In genomic region chr1:15847893-15848142, GRCh38 we compare ENCODE assay signal across 8 cellular contexts. TPM values are rescaled to one million over a fixed set of nuclear protein-coding genes. Genes with fewer than 3 reads are reported as not detected.
A peak's percentile ranks its signal among the peaks of the same experiment; 100 is the strongest.
DNase-seq lines count a peak whose midpoint lies in the region; FAIRE-seq and TF ChIP-seq lines count a peak whose summit lies in the region.

No MANE protein-coding gene starts in this region.

- H3K27ac ChIP-seq in liver (ENCODE audit: low read depth in 1 of 2, low read length in 2 of 2) (peak overlapping the region; percentile 98), thymus (ENCODE audit: low read depth) (peak overlapping the region; percentile 96)

- H3K9ac ChIP-seq in adipocyte (ENCODE audit: low read length) (peak overlapping the region; percentile 98), liver (ENCODE audit: low read depth in 1 of 2, low read length in 2 of 2) (peak overlapping the region in 1 of 2 donors; percentile 99)

- FAIRE-seq in RCC 7860 (lab: Jason Lieb, UNC), result no peak

- H3K36me3 Mint-ChIP-seq in activated CD4-positive, alpha-beta T cell treated with anti-CD3 and anti-CD28 coated beads, Interleukin-2, amount 10 ng/mL, durations not matched to agents 7 days and 5 days (ENCODE audit: low read depth), result peaks cover 14% of the 10 kb centered on the region

- H3K9me3 Mint-ChIP-seq in activated CD4-positive, alpha-beta T cell treated with anti-CD3 and anti-CD28 coated beads, Interleukin-2, amount 10 ng/mL, durations not matched to agents 7 days and 5 days, result no peaks in the 10 kb centered on the region

- POLR2A ChIA-PET in activated CD4-positive, alpha-beta T cell treated with anti-CD3 and anti-CD28 coated beads, Interleukin-2, amount 10 ng/mL, durations not matched to agents 7 days and 5 days (lab: Charles Lee), result interaction anchor here (0.7 to 1.0 kb wide), 3 partner anchors 14 to 39 kb away, joined by 3 to 5 read pairs (median 3); no protein-coding TSS in a partner anchor

- no peaks in the 10 kb centered on the region for H3K36me3 ChIP-seq in adipocyte (ENCODE audit: control insufficient read depth, insufficient read depth, low read length, severe bottlenecking)
- H3K36me3 ChIP-seq in liver (ENCODE audit: control insufficient read depth in 4 of 4, insufficient read depth in 3 of 4, low read depth in 1 of 4, low read length in 3 of 4), result no peaks in the 10 kb centered on the region
- no peaks in the 10 kb centered on the region for H3K36me3 ChIP-seq in thymus (ENCODE audit: control insufficient read depth, insufficient read depth)

- no peak for DNase-seq in activated CD4-positive, alpha-beta T cell treated with anti-CD3 and anti-CD28 coated beads, Interleukin-2, amount 10 ng/mL, durations not matched to agents 7 days and 5 days
- no peak for DNase-seq in activated CD4-positive, alpha-beta T cell treated with anti-CD3 and anti-CD28 coated beads, Interleukin-2, amount 50 U/mL, for 4 hours
- no peak for DNase-seq in adipocyte (ENCODE audit: low read depth)
- DNase-seq in DMS79 treated with DMSO at 0.1 percent for 48 hours (lab: John Stamatoyannopoulos, UW), result no peak
- DNase-seq in stimulated activated CD4-positive, alpha-beta T cell treated with anti-CD3 and anti-CD28 coated beads, Interleukin-4, amount 100 ng/mL, for 24 hours, result no peak
- no peak for DNase-seq in RCC 7860 (ENCODE audit: low spot score)

- peaks cover 41% of the 10 kb centered on the region for H3K4me1 ChIP-seq in adipocyte (ENCODE audit: control insufficient read depth, insufficient read depth, low read length)
- peaks cover 12 to 58% (median 43%) of the 10 kb centered on the region in 4 donors for H3K4me1 ChIP-seq in liver (ENCODE audit: control insufficient read depth in 4 of 4, insufficient read depth in 4 of 4, low read length in 3 of 4)
- H3K4me1 ChIP-seq in thymus (ENCODE audit: control insufficient read depth, insufficient read depth, low read length), result peaks cover 12% of the 10 kb centered on the region

- CTCF ChIA-PET in activated CD4-positive, alpha-beta T cell treated with anti-CD3 and anti-CD28 coated beads, Interleukin-2, amount 10 ng/mL, durations not matched to agents 7 days and 5 days (lab: Charles Lee), result interaction anchor here (0.6 to 1.3 kb wide), 7 partner anchors 9 to 307 kb away, joined by 3 to 6 read pairs (median 5); no protein-coding TSS in a partner anchor

- H3K27me3 ChIP-seq in adipocyte (replicated peaks; ENCODE audit: control insufficient read depth, insufficient read depth, low read length) (no peaks in the 10 kb centered on the region), liver (ENCODE audit: control insufficient read depth in 4 of 4, insufficient read depth in 4 of 4, low read length in 3 of 4) (no peaks in the 10 kb centered on the region), thymus (ENCODE audit: control insufficient read depth, insufficient read depth) (no peaks in the 10 kb centered on the region)

- H3K4me3 ChIP-seq in adipocyte (ENCODE audit: low read length) (peak overlapping the region; percentile 94), liver (ENCODE audit: low read depth in 1 of 3, low read length in 3 of 3) (peak overlapping the region; percentile 91 to 99 (median 98)), thymus (ENCODE audit: low read length) (peak overlapping the region; percentile 64)

- no peaks in the 10 kb centered on the region for H3K27me3 Mint-ChIP-seq in activated CD4-positive, alpha-beta T cell treated with anti-CD3 and anti-CD28 coated beads, Interleukin-2, amount 10 ng/mL, durations not matched to agents 7 days and 5 days

- H3K27ac Mint-ChIP-seq in activated CD4-positive, alpha-beta T cell treated with anti-CD3 and anti-CD28 coated beads, Interleukin-2, amount 10 ng/mL, durations not matched to agents 7 days and 5 days, result peak overlapping the region; percentile 97

- no peak for TF ChIP-seq RAD21 in liver (IDR thresholded peaks at IDR 0.05)

- TF ChIP-seq CTCF in liver (IDR thresholded peaks at IDR 0.05; ENCODE audit: low read depth, low read length, missing input control), result no peak

- peaks cover 51% of the 10 kb centered on the region for H3K4me1 Mint-ChIP-seq in activated CD4-positive, alpha-beta T cell treated with anti-CD3 and anti-CD28 coated beads, Interleukin-2, amount 10 ng/mL, durations not matched to agents 7 days and 5 days

- peak overlapping the region; percentile 91 for H3K4me3 Mint-ChIP-seq in activated CD4-positive, alpha-beta T cell treated with anti-CD3 and anti-CD28 coated beads, Interleukin-2, amount 10 ng/mL, durations not matched to agents 7 days and 5 days

- H3K9me3 ChIP-seq in adipocyte (ENCODE audit: control insufficient read depth, low read length), result no peaks in the 10 kb centered on the region
- no peaks in the 10 kb centered on the region for H3K9me3 ChIP-seq in liver (ENCODE audit: control insufficient read depth in 4 of 4, low read length in 3 of 4)
- H3K9me3 ChIP-seq in thymus (ENCODE audit: control insufficient read depth), result no peaks in the 10 kb centered on the region

- WGBS in liver, result under 1% methylated on average over 34 of the region's 34 CpGs
- under 1% methylated on average over 34 of the region's 34 CpGs for WGBS in thymus

TF ChIP-seq in liver, 16 proteins besides CTCF, POLR2A, EP300 and RAD21:
- TF ChIP-seq, protein P1, sequence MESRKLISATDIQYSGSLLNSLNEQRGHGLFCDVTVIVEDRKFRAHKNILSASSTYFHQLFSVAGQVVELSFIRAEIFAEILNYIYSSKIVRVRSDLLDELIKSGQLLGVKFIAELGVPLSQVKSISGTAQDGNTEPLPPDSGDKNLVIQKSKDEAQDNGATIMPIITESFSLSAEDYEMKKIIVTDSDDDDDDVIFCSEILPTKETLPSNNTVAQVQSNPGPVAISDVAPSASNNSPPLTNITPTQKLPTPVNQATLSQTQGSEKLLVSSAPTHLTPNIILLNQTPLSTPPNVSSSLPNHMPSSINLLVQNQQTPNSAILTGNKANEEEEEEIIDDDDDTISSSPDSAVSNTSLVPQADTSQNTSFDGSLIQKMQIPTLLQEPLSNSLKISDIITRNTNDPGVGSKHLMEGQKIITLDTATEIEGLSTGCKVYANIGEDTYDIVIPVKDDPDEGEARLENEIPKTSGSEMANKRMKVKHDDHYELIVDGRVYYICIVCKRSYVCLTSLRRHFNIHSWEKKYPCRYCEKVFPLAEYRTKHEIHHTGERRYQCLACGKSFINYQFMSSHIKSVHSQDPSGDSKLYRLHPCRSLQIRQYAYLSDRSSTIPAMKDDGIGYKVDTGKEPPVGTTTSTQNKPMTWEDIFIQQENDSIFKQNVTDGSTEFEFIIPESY (IDR thresholded peaks at IDR 0.05), result no peak
- TF ChIP-seq REST (IDR thresholded peaks at IDR 0.05) (no peak), GABPA (IDR thresholded peaks at IDR 0.05 in 1 of 2, conservative IDR thresholded peaks at IDR 0.05 in 1 of 2) (no peak), NR2F2 (IDR thresholded peaks at IDR 0.05) (no peak), RXRA (IDR thresholded peaks at IDR 0.05) (no peak), FOXA2 (IDR thresholded peaks at IDR 0.05) (no peak), FOXA1 (IDR thresholded peaks at IDR 0.05) (no peak), YY1 (IDR thresholded peaks at IDR 0.05) (no peak), EGR1 (IDR thresholded peaks at IDR 0.05; ENCODE audit: low read depth in 2 of 2) (no peak), HNF4A (conservative IDR thresholded peaks at IDR 0.05) (no peak), JUND (IDR thresholded peaks at IDR 0.05) (no peak), HNF4G (IDR thresholded peaks at IDR 0.05) (no peak), SP1 (IDR thresholded peaks at IDR 0.05) (no peak)
- TF ChIP-seq, protein P2, sequence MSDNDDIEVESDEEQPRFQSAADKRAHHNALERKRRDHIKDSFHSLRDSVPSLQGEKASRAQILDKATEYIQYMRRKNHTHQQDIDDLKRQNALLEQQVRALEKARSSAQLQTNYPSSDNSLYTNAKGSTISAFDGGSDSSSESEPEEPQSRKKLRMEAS (IDR thresholded peaks at IDR 0.05), result no peak
- TF ChIP-seq, protein P3, sequence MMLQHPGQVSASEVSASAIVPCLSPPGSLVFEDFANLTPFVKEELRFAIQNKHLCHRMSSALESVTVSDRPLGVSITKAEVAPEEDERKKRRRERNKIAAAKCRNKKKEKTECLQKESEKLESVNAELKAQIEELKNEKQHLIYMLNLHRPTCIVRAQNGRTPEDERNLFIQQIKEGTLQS (IDR thresholded peaks at IDR 0.05), result no peak

RNA-seq across cellular contexts. Expression of gene SPEN, which starts 0.3 kb away (rescaled TPM):
- total RNA-seq in activated CD4-positive, alpha-beta T cell treated with anti-CD3 and anti-CD28 coated beads, Interleukin-2, amount 10 ng/mL, durations not matched to agents 7 days and 5 days, result 10 to 100 TPM; 65.1 to 65.2 TPM
- total RNA-seq in liver, result 10 to 100 TPM; 17.9 to 29.4 TPM
- polyA plus RNA-seq in liver (10 to 100 TPM in 1 of 2 donors, 1 to 10 TPM in 1; 7.4 to 12.4 TPM), thymus (11.4 TPM)

RNA-seq across cellular contexts. Expression of gene UQCRHL, which starts 40.4 kb away (rescaled TPM):
- total RNA-seq in activated CD4-positive, alpha-beta T cell treated with anti-CD3 and anti-CD28 coated beads, Interleukin-2, amount 10 ng/mL, durations not matched to agents 7 days and 5 days, result 1 to 10 TPM; 1.1 to 1.8 TPM
- total RNA-seq in liver, result 1 to 10 TPM in 1 of 2 donors, under 1 TPM in 1; 0.84 to 2.9 TPM
- polyA plus RNA-seq in liver, result 1 to 10 TPM in 1 of 2 donors, under 1 TPM in 1; 0.50 to 1.9 TPM
- polyA plus RNA-seq in thymus, result 4.0 TPM
